Comparison of ENCODE assay signal across 19 cellular contexts in the genomic region with DNA sequence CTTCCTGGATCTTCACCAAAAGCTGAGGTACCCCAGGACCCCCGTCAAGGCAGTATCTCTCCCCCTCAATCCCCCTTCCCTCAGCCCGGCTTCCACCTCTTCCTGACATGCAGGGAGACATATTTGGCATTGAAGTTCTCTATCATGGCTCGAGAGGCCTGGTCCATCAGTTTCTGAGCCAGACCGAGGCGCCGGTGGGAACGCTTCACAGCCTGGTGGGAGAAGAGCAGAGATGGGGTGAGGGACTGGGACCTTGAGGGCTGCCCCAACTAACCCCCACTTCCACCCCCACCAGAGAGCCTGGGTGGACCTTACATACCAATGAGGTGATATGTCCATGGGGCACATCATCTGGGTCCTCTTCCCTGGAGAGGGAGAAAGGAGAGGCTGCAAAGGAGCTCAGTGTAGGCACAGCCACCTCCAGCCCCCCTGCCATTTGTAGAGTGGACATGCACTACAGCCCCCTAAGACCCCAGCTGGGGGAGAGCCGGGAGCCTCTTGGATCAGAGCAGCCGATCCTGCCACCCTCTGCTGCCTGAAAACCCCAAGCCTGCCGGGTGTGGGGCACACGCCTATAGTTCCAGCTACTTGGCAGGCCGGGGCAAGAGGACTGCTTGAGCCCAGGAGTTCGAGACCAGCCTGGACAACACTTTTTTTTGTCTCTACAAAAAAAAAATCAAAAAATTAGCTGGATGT. TPM values are rescaled to one million over a fixed set of nuclear protein-coding genes. Genes with fewer than 3 reads are reported as not detected.
DNase-seq lines count a peak whose midpoint lies in the region; ATAC-seq, FAIRE-seq and TF ChIP-seq lines count a peak whose summit lies in the region.
"Had no signal": no experiment of that assay in that cellular context is flagged by ENCODE, and none has a peak within 500 bp of the region (broad histone marks: within the 10 kb centered on the region; RNA-seq: fewer than 3 reads in every experiment).

No MANE protein-coding gene starts in this region.

- H3K27ac Mint-ChIP-seq in natural killer cell (no peak overlapping the region), endodermal cell (no peak overlapping the region)
- H3K27ac Mint-ChIP-seq in natural killer cell treated with Interleukin-12 subunit alpha and Interleukin-12 subunit beta and Interleukin-15 and Interleukin-18, amount 100 ng/mL, for 72 hours, result no peak overlapping the region

- H3K4me1 Mint-ChIP-seq in natural killer cell, result peaks cover 9 to 28% of the 10 kb centered on the region in 2 donors
- peaks cover 8 to 22% of the 10 kb centered on the region in 2 donors for H3K4me1 Mint-ChIP-seq in natural killer cell treated with Interleukin-12 subunit alpha and Interleukin-12 subunit beta and Interleukin-15 and Interleukin-18, amount 100 ng/mL, for 72 hours (ENCODE audit: low read depth in 2 of 2)
- peaks cover 7% of the 10 kb centered on the region for H3K4me1 Mint-ChIP-seq in endodermal cell

- peaks cover 38% of the 10 kb centered on the region for H3K79me2 ChIP-seq in K562 (ENCODE audit: control insufficient read depth, insufficient read depth, low read length)

- TF ChIP-seq EP300 in K562 (IDR thresholded peaks at IDR 0.05; ENCODE audit: low read length), result no peak

- CTCF ChIA-PET in Panc1 (lab: Charles Lee) (no interaction called here), K562 (lab: Yijun Ruan, JAX; ENCODE audit: low intra/inter-chr PET ratio) (no interaction called here)

- H3K9ac ChIP-seq in K562 (ENCODE audit: insufficient read depth in 1 of 2, low read depth in 2 of 2, low read length in 2 of 2) (peak overlapping the region in 1 of 2 experiments; percentile 78; a peak in 1 of 4 replicates), endodermal cell (ENCODE audit: extremely low read depth, low read length, poor library complexity, severe bottlenecking) (no peak overlapping the region)

- no peaks in the 10 kb centered on the region for H3K27me3 Mint-ChIP-seq in natural killer cell (ENCODE audit: low read depth in 2 of 2)
- H3K27me3 Mint-ChIP-seq in natural killer cell treated with Interleukin-12 subunit alpha and Interleukin-12 subunit beta and Interleukin-15 and Interleukin-18, amount 100 ng/mL, for 72 hours, result peaks cover 0 to 2% of the 10 kb centered on the region in 2 donors
- peaks cover 1% of the 10 kb centered on the region for H3K27me3 Mint-ChIP-seq in endodermal cell (ENCODE audit: insufficient read depth)

- H3K27me3 ChIP-seq in Panc1 (ENCODE audit: control insufficient read depth, insufficient read depth, low read length) (no peaks in the 10 kb centered on the region), K562 (ENCODE audit: control insufficient read depth in 2 of 2, insufficient read depth in 2 of 2, low read length in 2 of 2) (no peaks in the 10 kb centered on the region), endodermal cell (ENCODE audit: control insufficient read depth, insufficient read depth, low read length, poor library complexity, severe bottlenecking) (no peaks in the 10 kb centered on the region)

- TF ChIP-seq CTCF in natural killer cell (IDR thresholded peaks at IDR 0.05) (no peak), Panc1 (IDR thresholded peaks at IDR 0.05) (no peak), K562 (IDR thresholded peaks at IDR 0.05 in 2 of 3, conservative IDR thresholded peaks at IDR 0.05 in 1 of 3; ENCODE audit: insufficient read depth in 2 of 3, low read depth in 1 of 3, low read length in 3 of 3) (no peak), endodermal cell (conservative IDR thresholded peaks at IDR 0.05) (no peak)

- no peaks in the 10 kb centered on the region for H3K9me1 ChIP-seq in K562 (ENCODE audit: control insufficient read depth, insufficient read depth, low read length)

- in situ Hi-C loops in Panc1 (cut with HindIII; ENCODE audit: low pct_unique_long_range_greater_than_20kb, low sequenced_read_pairs), result no loop called here
- in situ Hi-C loops in K562 (cut with MboI), result no loop called here

- POLR2A ChIA-PET in Panc1 (lab: Charles Lee), result no interaction called here
- POLR2A ChIA-PET in K562 (lab: Yijun Ruan, JAX), result interaction anchor here (0.6 kb wide), 1 partner anchor 161 kb away, joined by 3 read pairs; no protein-coding TSS in a partner anchor

- intact Hi-C loops in natural killer cell (cut with micrococcal nuclease), result no loop called here
- intact Hi-C loops in Panc1 (cut with micrococcal nuclease; ENCODE audit: unreplicated experiment), result no loop called here
- intact Hi-C loops in K562 (cut with micrococcal nuclease), result no loop called here

- no peak overlapping the region for H3K4me2 ChIP-seq in K562 (ENCODE audit: insufficient read depth, low read length)

- ATAC-seq in natural killer cell (no peak), Panc1 (no peak), K562 (no peak), GM19351 (IDR thresholded peaks at IDR 0.05; ENCODE audit: unreplicated experiment) (no peak)
- ATAC-seq in natural killer cell treated with Interleukin-12 subunit alpha and Interleukin-12 subunit beta and Interleukin-15 and Interleukin-18, amount 100 ng/mL, for 72 hours, result no peak
- ATAC-seq: A549 had no signal

- no peaks in the 10 kb centered on the region for H4K20me1 ChIP-seq in K562 (replicated peaks; ENCODE audit: control insufficient read depth, insufficient read depth, low read length)

- H3K4me3 ChIP-seq in Panc1 (ENCODE audit: low read depth in 2 of 2, low read length in 2 of 2) (no peak overlapping the region), K562 (no peak overlapping the region), endodermal cell (ENCODE audit: low read length) (no peak overlapping the region)

- BruUV-seq in Panc1 (replicated peaks; lab: Mats Ljungman, UMichigan) (no TSS peak), K562 (replicated peaks; lab: Mats Ljungman, UMichigan) (no TSS peak)

- 97% methylated on average over 8 of the region's 13 CpGs for WGBS in K562 (ENCODE audit: insufficient coverage, low coverage, missing lambda C conversion rate)
- 80 to 93% methylated on average over 1 to 11 of the region's 13 CpGs for WGBS in endodermal cell (ENCODE audit: insufficient coverage in 1 of 2, insufficient read length in 1 of 2), 2 experiments

- TF ChIP-seq POLR2A in K562 (conservative IDR thresholded peaks at IDR 0.05), result no peak

- no peaks in the 10 kb centered on the region for H3K9me3 ChIP-seq in Panc1 (ENCODE audit: control insufficient read depth, insufficient read depth, low read depth, low read length)
- no peaks in the 10 kb centered on the region for H3K9me3 ChIP-seq in K562 (replicated peaks; ENCODE audit: control insufficient read depth, insufficient read depth, low read depth, low read length)
- H3K9me3 ChIP-seq in endodermal cell (ENCODE audit: control insufficient read depth, low read length), result no peaks in the 10 kb centered on the region
- H3K9me3 ChIP-seq: A549 had no signal

- no peak for TF ChIP-seq RAD21 in K562 (CRISPR knock-in tag; conservative IDR thresholded peaks at IDR 0.05 in 1 of 2, IDR thresholded peaks at IDR 0.05 in 1 of 2)

- 0 out of 2 replicates have a peak overlapping the region, but pooled peaks have one; percentile 12 for H3K27ac ChIP-seq in Panc1 (ENCODE audit: low read length)
- H3K27ac ChIP-seq in K562 (ENCODE audit: extremely low read depth, low read depth, low read length), result no peak overlapping the region
- no peak overlapping the region for H3K27ac ChIP-seq in endodermal cell (ENCODE audit: low read depth, low read length)
- H3K27ac ChIP-seq: A549 had no signal

- H3K36me3 Mint-ChIP-seq in natural killer cell, result no peaks in the 10 kb centered on the region
- no peaks in the 10 kb centered on the region for H3K36me3 Mint-ChIP-seq in natural killer cell treated with Interleukin-12 subunit alpha and Interleukin-12 subunit beta and Interleukin-15 and Interleukin-18, amount 100 ng/mL, for 72 hours
- peaks cover 15% of the 10 kb centered on the region for H3K36me3 Mint-ChIP-seq in endodermal cell (ENCODE audit: low read depth)

- DNase-seq in natural killer cell, result no peak
- DNase-seq in natural killer cell treated with Interleukin-12 subunit alpha and Interleukin-12 subunit beta and Interleukin-15 and Interleukin-18, amount 100 ng/mL, for 72 hours (ENCODE audit: low spot score), result no peak
- no peak for DNase-seq in Panc1 (ENCODE audit: low read depth, low spot score)
- no peak for DNase-seq in K562 (ENCODE audit: extremely low read depth in 1 of 4, low spot score in 3 of 4)
- DNase-seq in endodermal cell, result no peak
- no peak for DNase-seq in NCI-H345 (lab: John Stamatoyannopoulos, UW)
- DNase-seq: CD8-positive, alpha-beta memory T cell; DMS53; NCI-H1092 treated with DMSO at 0.1 percent for 48 hours; NCI-H1694; NCI-H510A; NCI-H748 treated with DMSO at 0.1 percent for 48 hours; OCI-M1; SHP77 treated with DMSO at 0.1 percent for 48 hours had no signal

- H3K9me3 Mint-ChIP-seq in natural killer cell (no peaks in the 10 kb centered on the region), endodermal cell (peaks cover 70% of the 10 kb centered on the region)
- H3K9me3 Mint-ChIP-seq in natural killer cell treated with Interleukin-12 subunit alpha and Interleukin-12 subunit beta and Interleukin-15 and Interleukin-18, amount 100 ng/mL, for 72 hours, result no peaks in the 10 kb centered on the region
- H3K9me3 Mint-ChIP-seq: CD8-positive, alpha-beta memory T cell had no signal

- H3K4me3 Mint-ChIP-seq in natural killer cell, result peak overlapping the region; percentile 45
- H3K4me3 Mint-ChIP-seq in natural killer cell treated with Interleukin-12 subunit alpha and Interleukin-12 subunit beta and Interleukin-15 and Interleukin-18, amount 100 ng/mL, for 72 hours, result no peak overlapping the region
- H3K4me3 Mint-ChIP-seq in endodermal cell, result no peak overlapping the region

- H2AFZ ChIP-seq in K562 (ENCODE audit: low read depth, low read length), result no peak overlapping the region

- H3K36me3 ChIP-seq in Panc1 (ENCODE audit: control insufficient read depth, insufficient read depth, low read length) (peaks cover 7% of the 10 kb centered on the region), K562 (ENCODE audit: control insufficient read depth, insufficient read depth, low read length) (peaks cover 48% of the 10 kb centered on the region), endodermal cell (ENCODE audit: control insufficient read depth, insufficient read depth, low read length) (peaks cover 8% of the 10 kb centered on the region)

- FAIRE-seq in K562 (lab: Jason Lieb, UNC), result no peak
- FAIRE-seq: H1 had no signal

- H3K4me1 ChIP-seq in Panc1 (ENCODE audit: control insufficient read depth, insufficient read depth, low read length) (peaks cover 26% of the 10 kb centered on the region), K562 (replicated peaks in 1 of 2; ENCODE audit: control insufficient read depth in 2 of 2, insufficient read depth in 2 of 2, low read length in 2 of 2) (peaks cover 22 to 53% of the 10 kb centered on the region in 2 experiments; a peak in 4 of 5 replicates), endodermal cell (ENCODE audit: control insufficient read depth, insufficient read depth, low read length) (no peaks in the 10 kb centered on the region)

RNA-seq across cellular contexts. Expression of gene NAA10, which starts 2.5 kb away (rescaled TPM):
- 10 to 100 TPM; 63.4 to 82.3 (median 73.1) TPM for total RNA-seq in natural killer cell
- total RNA-seq in natural killer cell treated with Interleukin-12 subunit alpha and Interleukin-12 subunit beta and Interleukin-15 and Interleukin-18, amount 100 ng/mL, for 72 hours, result 100 to 1,000 TPM; 115 to 175 TPM
- 246 TPM for total RNA-seq in Panc1 (2021; ENCODE audit: unreplicated experiment)
- polyA plus RNA-seq in Panc1 (2012; ENCODE audit: insufficient read length), result 347 TPM
- 126 and 302 TPM in 2 replicates for total RNA-seq in K562 (2011; cell fraction: chromatin; rRNA removed; ENCODE audit: low replicate concordance)
- 207 and 213 TPM in 2 replicates for total RNA-seq in K562 (2011; cell fraction: nucleolus; rRNA removed)
- total RNA-seq in K562 (2011; cell fraction: nucleoplasm; rRNA removed), result 179 and 187 TPM in 2 replicates
- 152 and 196 TPM in 2 replicates for total RNA-seq in K562 (2014; rRNA removed)
- total RNA-seq in K562 (2014; rRNA removed; fragmentation: Illumina TruSeq; extraction: Trizol), result 101 and 103 TPM in 2 replicates
- total RNA-seq in K562 (2015; rRNA removed; fragmentation: Illumina TruSeq; extraction: Trizol), result 134 and 146 TPM in 2 replicates
- 226 and 231 TPM in 2 replicates for total RNA-seq in K562 (2021)
- polyA plus RNA-seq in K562 (2011; rRNA removed), result 105 and 117 TPM in 2 replicates
- polyA plus RNA-seq in K562 (2011; cell fraction: cytosol; rRNA removed), result 174 and 276 TPM in 2 replicates
- 211 and 324 TPM in 2 replicates for polyA plus RNA-seq in K562 (2011; cell fraction: nucleus; rRNA removed)
- 177 and 213 TPM in 2 replicates for polyA plus RNA-seq in K562 (2012)
- 192 and 229 TPM in 2 replicates for polyA plus RNA-seq in K562 (2014; fragmentation: Illumina TruSeq; extraction: Trizol)
- polyA plus RNA-seq in K562 (2014; fragmentation: Nextera tagmentation; extraction: Ambion mirVana), result 10 to 100 TPM; 11.1 to 26.5 TPM
- 250 and 277 TPM in 2 replicates for polyA plus RNA-seq in K562 (2014; rRNA removed)
- 45.9 and 88.5 TPM in 2 replicates for polyA minus RNA-seq in K562 (2011; rRNA and poly(A)+ RNA removed)
- polyA minus RNA-seq in K562 (2011; cell fraction: cytosol; rRNA and poly(A)+ RNA removed), result 72.1 and 79.8 TPM in 2 replicates
- polyA minus RNA-seq in K562 (2011; cell fraction: nucleus; rRNA and poly(A)+ RNA removed), result 70.5 and 80.1 TPM in 2 replicates
- total RNA-seq in endodermal cell, result 10 to 100 TPM; 91.6 to 99.3 TPM
- polyA plus RNA-seq in endodermal cell (2013, experiment 1 of 2), result 99.4 TPM
- polyA plus RNA-seq in endodermal cell (2013, experiment 2 of 2), result 86.3 TPM

RNA-seq across cellular contexts. Expression of gene ARHGAP4, which starts 6.3 kb away (rescaled TPM):
- total RNA-seq in natural killer cell, result 100 to 1,000 TPM; 352 to 398 (median 384) TPM
- 100 to 1,000 TPM; 155 to 276 TPM for total RNA-seq in natural killer cell treated with Interleukin-12 subunit alpha and Interleukin-12 subunit beta and Interleukin-15 and Interleukin-18, amount 100 ng/mL, for 72 hours
- 225 TPM for total RNA-seq in Panc1 (2021; ENCODE audit: unreplicated experiment)
- polyA plus RNA-seq in Panc1 (2012; ENCODE audit: insufficient read length), result 297 TPM
- total RNA-seq in K562 (2011; cell fraction: chromatin; rRNA removed; ENCODE audit: low replicate concordance), result 54.8 and 157 TPM in 2 replicates
- total RNA-seq in K562 (2011; cell fraction: nucleolus; rRNA removed), result 105 and 155 TPM in 2 replicates
- 55.0 and 81.2 TPM in 2 replicates for total RNA-seq in K562 (2011; cell fraction: nucleoplasm; rRNA removed)
- 52.7 and 81.2 TPM in 2 replicates for total RNA-seq in K562 (2014; rRNA removed)
- total RNA-seq in K562 (2014; rRNA removed; fragmentation: Illumina TruSeq; extraction: Trizol), result 3.1 and 5.5 TPM in 2 replicates
- 32.7 and 36.8 TPM in 2 replicates for total RNA-seq in K562 (2015; rRNA removed; fragmentation: Illumina TruSeq; extraction: Trizol)
- total RNA-seq in K562 (2021), result 70.5 and 81.8 TPM in 2 replicates
- polyA plus RNA-seq in K562 (2011; rRNA removed), result 9.6 and 29.7 TPM in 2 replicates
- polyA plus RNA-seq in K562 (2011; cell fraction: cytosol; rRNA removed), result 21.0 and 26.6 TPM in 2 replicates
- 174 and 259 TPM in 2 replicates for polyA plus RNA-seq in K562 (2011; cell fraction: nucleus; rRNA removed)
- polyA plus RNA-seq in K562 (2012), result 59.1 and 135 TPM in 2 replicates
- polyA plus RNA-seq in K562 (2014; fragmentation: Illumina TruSeq; extraction: Trizol), result 13.5 and 40.2 TPM in 2 replicates
- polyA plus RNA-seq in K562 (2014; fragmentation: Nextera tagmentation; extraction: Ambion mirVana), result 1 to 10 TPM in 1 of 2 experiments, under 1 TPM in 1; 0.30 to 1.7 TPM
- 63.7 and 77.8 TPM in 2 replicates for polyA plus RNA-seq in K562 (2014; rRNA removed)
- polyA minus RNA-seq in K562 (2011; rRNA and poly(A)+ RNA removed), result 3.6 and 6.7 TPM in 2 replicates
- polyA minus RNA-seq in K562 (2011; cell fraction: cytosol; rRNA and poly(A)+ RNA removed), result 13.5 and 33.9 TPM in 2 replicates
- polyA minus RNA-seq in K562 (2011; cell fraction: nucleus; rRNA and poly(A)+ RNA removed), result 26.9 and 53.0 TPM in 2 replicates
- total RNA-seq in endodermal cell, result 10 to 100 TPM; 56.0 to 65.0 TPM
- 10.5 TPM for polyA plus RNA-seq in endodermal cell (2013, experiment 1 of 2)
- 10.0 TPM for polyA plus RNA-seq in endodermal cell (2013, experiment 2 of 2)

RNA-seq across cellular contexts. Expression of gene RENBP, which starts 12.1 kb away (rescaled TPM):
- total RNA-seq in natural killer cell, result 10 to 100 TPM; 14.3 to 17.1 (median 15.2) TPM
- total RNA-seq in natural killer cell treated with Interleukin-12 subunit alpha and Interleukin-12 subunit beta and Interleukin-15 and Interleukin-18, amount 100 ng/mL, for 72 hours, result 1 to 10 TPM; 4.8 to 5.4 TPM
- 0.62 TPM for total RNA-seq in Panc1 (2021; ENCODE audit: unreplicated experiment)
- polyA plus RNA-seq in Panc1 (2012; ENCODE audit: insufficient read length), result 0.62 TPM
- 14.9 and 45.4 TPM in 2 replicates for total RNA-seq in K562 (2011; cell fraction: chromatin; rRNA removed; ENCODE audit: low replicate concordance)
- 31.0 and 32.8 TPM in 2 replicates for total RNA-seq in K562 (2011; cell fraction: nucleolus; rRNA removed)
- total RNA-seq in K562 (2011; cell fraction: nucleoplasm; rRNA removed), result 15.7 and 24.1 TPM in 2 replicates
- total RNA-seq in K562 (2014; rRNA removed), result 8.4 and 9.5 TPM in 2 replicates
- 2.7 and 4.0 TPM in 2 replicates for total RNA-seq in K562 (2014; rRNA removed; fragmentation: Illumina TruSeq; extraction: Trizol)
- total RNA-seq in K562 (2015; rRNA removed; fragmentation: Illumina TruSeq; extraction: Trizol), result 12.3 and 13.4 TPM in 2 replicates
- total RNA-seq in K562 (2021), result 9.6 and 14.8 TPM in 2 replicates
- 12.7 and 16.4 TPM in 2 replicates for polyA plus RNA-seq in K562 (2011; rRNA removed)
- 21.2 and 25.6 TPM in 2 replicates for polyA plus RNA-seq in K562 (2011; cell fraction: cytosol; rRNA removed)
- 48.7 and 48.8 TPM in 2 replicates for polyA plus RNA-seq in K562 (2011; cell fraction: nucleus; rRNA removed)
- polyA plus RNA-seq in K562 (2012), result 24.3 and 60.0 TPM in 2 replicates
- 5.6 and 7.3 TPM in 2 replicates for polyA plus RNA-seq in K562 (2014; fragmentation: Illumina TruSeq; extraction: Trizol)
- polyA plus RNA-seq in K562 (2014; fragmentation: Nextera tagmentation; extraction: Ambion mirVana), result under 1 TPM in 1 of 2 experiments, not detected in 1; 0.07 TPM
- polyA plus RNA-seq in K562 (2014; rRNA removed), result 11.1 and 11.6 TPM in 2 replicates
- polyA minus RNA-seq in K562 (2011; rRNA and poly(A)+ RNA removed), result 5.5 and 12.0 TPM in 2 replicates
- 7.0 and 13.6 TPM in 2 replicates for polyA minus RNA-seq in K562 (2011; cell fraction: cytosol; rRNA and poly(A)+ RNA removed)
- polyA minus RNA-seq in K562 (2011; cell fraction: nucleus; rRNA and poly(A)+ RNA removed), result 9.8 and 16.1 TPM in 2 replicates
- 10 to 100 TPM; 12.0 to 17.5 TPM for total RNA-seq in endodermal cell
- 9.5 TPM for polyA plus RNA-seq in endodermal cell (2013, experiment 1 of 2)
- 7.5 TPM for polyA plus RNA-seq in endodermal cell (2013, experiment 2 of 2)
- polyA plus RNA-seq: A549; CD8-positive, alpha-beta memory T cell had no signal

RNA-seq across cellular contexts. Expression of gene AVPR2, which starts 27.9 kb away (rescaled TPM):
- total RNA-seq in natural killer cell (not detected), Panc1 (2021; ENCODE audit: unreplicated experiment) (10.6 TPM), K562 (2014; rRNA removed) (not detected in 2 replicates), K562 (2014; rRNA removed; fragmentation: Illumina TruSeq; extraction: Trizol) (not detected in 2 replicates), K562 (2015; rRNA removed; fragmentation: Illumina TruSeq; extraction: Trizol) (not detected in 2 replicates), K562 (2021) (not detected in 2 replicates), endodermal cell (not detected)
- total RNA-seq in natural killer cell treated with Interleukin-12 subunit alpha and Interleukin-12 subunit beta and Interleukin-15 and Interleukin-18, amount 100 ng/mL, for 72 hours, result not detected
- polyA plus RNA-seq in Panc1 (2012; ENCODE audit: insufficient read length), result 15.5 TPM
- total RNA-seq in K562 (2011; cell fraction: chromatin; rRNA removed; ENCODE audit: low replicate concordance), result not detected in 2 replicates
- total RNA-seq in K562 (2011; cell fraction: nucleolus; rRNA removed), result not detected in 2 replicates
- not detected in 2 replicates for total RNA-seq in K562 (2011; cell fraction: nucleoplasm; rRNA removed)
- polyA plus RNA-seq in K562 (2011; rRNA removed) (not detected in 2 replicates), K562 (2014; fragmentation: Illumina TruSeq; extraction: Trizol) (not detected in 2 replicates), K562 (2014; fragmentation: Nextera tagmentation; extraction: Ambion mirVana) (not detected), K562 (2014; rRNA removed) (not detected in 2 replicates)
- not detected in 2 replicates for polyA plus RNA-seq in K562 (2011; cell fraction: cytosol; rRNA removed)
- not detected in 2 replicates for polyA plus RNA-seq in K562 (2011; cell fraction: nucleus; rRNA removed)
- 0.56 and 0.65 TPM in 2 replicates for polyA plus RNA-seq in K562 (2012)
- not detected in 2 replicates for polyA minus RNA-seq in K562 (2011; rRNA and poly(A)+ RNA removed)
- not detected in 2 replicates for polyA minus RNA-seq in K562 (2011; cell fraction: cytosol; rRNA and poly(A)+ RNA removed)
- polyA minus RNA-seq in K562 (2011; cell fraction: nucleus; rRNA and poly(A)+ RNA removed), result not detected in 2 replicates
- polyA plus RNA-seq in endodermal cell (2013, experiment 1 of 2), result not detected
- polyA plus RNA-seq in endodermal cell (2013, experiment 2 of 2), result not detected
- total RNA-seq: CD8-positive, alpha-beta memory T cell; H1; RPMI7951 had no signal
- polyA plus RNA-seq: A549; BJ; CD8-positive, alpha-beta memory T cell had no signal

RNA-seq across cellular contexts. Expression of gene HCFC1, which starts 39.2 kb away (rescaled TPM):
- total RNA-seq in natural killer cell (10 to 100 TPM; 65.2 to 76.7 (median 67.5) TPM), Panc1 (2021; ENCODE audit: unreplicated experiment) (113 TPM), K562 (2014; rRNA removed) (39.2 and 59.3 TPM in 2 replicates), K562 (2014; rRNA removed; fragmentation: Illumina TruSeq; extraction: Trizol) (9.1 and 10.3 TPM in 2 replicates), K562 (2015; rRNA removed; fragmentation: Illumina TruSeq; extraction: Trizol) (17.1 and 23.4 TPM in 2 replicates), K562 (2021) (121 and 133 TPM in 2 replicates), endodermal cell (100 to 1,000 TPM in 1 of 2 donors, 10 to 100 TPM in 1; 93.4 to 112 TPM)
- total RNA-seq in natural killer cell treated with Interleukin-12 subunit alpha and Interleukin-12 subunit beta and Interleukin-15 and Interleukin-18, amount 100 ng/mL, for 72 hours, result 100 to 1,000 TPM; 105 to 131 TPM
- 77.9 TPM for polyA plus RNA-seq in Panc1 (2012; ENCODE audit: insufficient read length)
- 39.3 and 72.5 TPM in 2 replicates for total RNA-seq in K562 (2011; cell fraction: chromatin; rRNA removed; ENCODE audit: low replicate concordance)
- 41.0 and 46.2 TPM in 2 replicates for total RNA-seq in K562 (2011; cell fraction: nucleolus; rRNA removed)
- 38.1 and 43.2 TPM in 2 replicates for total RNA-seq in K562 (2011; cell fraction: nucleoplasm; rRNA removed)
- polyA plus RNA-seq in K562 (2011; rRNA removed) (5.9 and 8.7 TPM in 2 replicates), K562 (2014; fragmentation: Illumina TruSeq; extraction: Trizol) (45.3 and 68.0 TPM in 2 replicates), K562 (2014; fragmentation: Nextera tagmentation; extraction: Ambion mirVana) (10 to 100 TPM in 1 of 2 experiments, 1 to 10 TPM in 1; 2.8 to 10.5 TPM), K562 (2014; rRNA removed) (44.8 and 45.2 TPM in 2 replicates)
- 11.3 and 17.7 TPM in 2 replicates for polyA plus RNA-seq in K562 (2011; cell fraction: cytosol; rRNA removed)
- polyA plus RNA-seq in K562 (2011; cell fraction: nucleus; rRNA removed), result 39.1 and 51.6 TPM in 2 replicates
- polyA plus RNA-seq in K562 (2012), result 37.4 and 57.1 TPM in 2 replicates
- 4.5 and 6.6 TPM in 2 replicates for polyA minus RNA-seq in K562 (2011; rRNA and poly(A)+ RNA removed)
- 55.8 and 74.4 TPM in 2 replicates for polyA minus RNA-seq in K562 (2011; cell fraction: cytosol; rRNA and poly(A)+ RNA removed)
- polyA minus RNA-seq in K562 (2011; cell fraction: nucleus; rRNA and poly(A)+ RNA removed), result 14.8 and 15.6 TPM in 2 replicates
- 60.4 TPM for polyA plus RNA-seq in endodermal cell (2013, experiment 1 of 2)
- 63.4 TPM for polyA plus RNA-seq in endodermal cell (2013, experiment 2 of 2)
